Comparison of ENCODE assay signal across 5 cellular contexts in genomic region chrX:43756076-43756475, GRCh38.
"Had no signal": no experiment of that assay in that cellular context is flagged by ENCODE, and none has a peak within 500 bp of the region (broad histone marks: within the 10 kb centered on the region; RNA-seq: fewer than 3 reads in every experiment).

No MANE protein-coding gene starts in this region.

- ATAC-seq: HepG2, K562 had no signal

- DNase-seq: IMR-90, KBM-7, KG1 had no signal
